Comparison of ENCODE assay signal across 1 cellular context in genomic region chr6:73523434-73524123, GRCh38.
TF ChIP-seq lines count a peak whose summit lies in the region.

No MANE protein-coding gene starts in this region.

TF ChIP-seq in K562, 482 proteins besides CTCF, POLR2A, EP300 and RAD21 (continued from another document and continues in another):
- no peak for TF ChIP-seq EZH2 (IDR thresholded peaks at IDR 0.05; ENCODE audit: borderline replicate concordance, low read depth, low read length)
- TF ChIP-seq CUX1 (CRISPR knock-in tag; IDR thresholded peaks at IDR 0.05) = no peak
- no peak for TF ChIP-seq JUNB (CRISPR knock-in tag; conservative IDR thresholded peaks at IDR 0.05)
- TF ChIP-seq ZNF561 (CRISPR knock-in tag; conservative IDR thresholded peaks at IDR 0.05) = no peak
- TF ChIP-seq ZNF277 (CRISPR knock-in tag; IDR thresholded peaks at IDR 0.05; ENCODE audit: borderline replicate concordance) = no peak
- no peak for TF ChIP-seq ATF1 (CRISPR knock-in tag; IDR thresholded peaks at IDR 0.05)
- peak; percentile 69 for TF ChIP-seq ATF1 (tag; IDR thresholded peaks at IDR 0.05)
- TF ChIP-seq ZNF592 (IDR thresholded peaks at IDR 0.05) = peak; percentile 84
- no peak for TF ChIP-seq CBX8 (IDR thresholded peaks at IDR 0.05; ENCODE audit: borderline replicate concordance, extremely low read depth, low read depth, low read length, poor library complexity, severe bottlenecking)
- no peak for TF ChIP-seq NFIX (CRISPR knock-in tag; IDR thresholded peaks at IDR 0.05; ENCODE audit: low read depth)
- TF ChIP-seq FUS (optimal IDR thresholded peaks at IDR 0.05; ENCODE audit: low read depth, low read length) = peak; percentile 38
- peak; percentile 77 for TF ChIP-seq TAF1 (IDR thresholded peaks at IDR 0.05; ENCODE audit: control insufficient read depth, extremely low read depth, insufficient read depth, low read length, severe bottlenecking)
- TF ChIP-seq SNAPC5 (CRISPR knock-in tag; IDR thresholded peaks at IDR 0.05) = no peak
- TF ChIP-seq PHF21A (IDR thresholded peaks at IDR 0.05; ENCODE audit: borderline replicate concordance, low read depth) = no peak
- TF ChIP-seq XRCC5 (IDR thresholded peaks at IDR 0.05; ENCODE audit: low read depth, low read length) = 0 out of 2 replicates have a peak, but pooled peaks have one; percentile 71
- TF ChIP-seq SMAD4 (CRISPR knock-in tag; conservative IDR thresholded peaks at IDR 0.05) = no peak; the same call in 1 of the 2 replicates
- TF ChIP-seq PKNOX1 (IDR thresholded peaks at IDR 0.05) = no peak
- TF ChIP-seq GABPB2 (CRISPR knock-in tag; conservative IDR thresholded peaks at IDR 0.05) = no peak
- no peak for TF ChIP-seq ZFP30 (CRISPR knock-in tag; IDR thresholded peaks at IDR 0.05; ENCODE audit: borderline replicate concordance)
- TF ChIP-seq BRD9 (IDR thresholded peaks at IDR 0.05; ENCODE audit: low read depth, partially characterized antibody) = peak; percentile 28
- peak; percentile 21; the same call in 1 of the 2 replicates for TF ChIP-seq ELF4 (CRISPR knock-in tag; IDR thresholded peaks at IDR 0.05)
- no peak for TF ChIP-seq CEBPB (tag; IDR thresholded peaks at IDR 0.05)
- no peak for TF ChIP-seq ZNF639 (CRISPR knock-in tag; conservative IDR thresholded peaks at IDR 0.05 in 1 of 2, IDR thresholded peaks at IDR 0.05 in 1 of 2)
- no peak for TF ChIP-seq ARHGAP35 (IDR thresholded peaks at IDR 0.05; ENCODE audit: partially characterized antibody)
- TF ChIP-seq FIP1L1 (IDR thresholded peaks at IDR 0.05; ENCODE audit: low read depth, low read length, poor library complexity, severe bottlenecking) = no peak
- TF ChIP-seq ZEB2 (IDR thresholded peaks at IDR 0.05) = 0 out of 2 replicates have a peak, but pooled peaks have one; percentile 53
- TF ChIP-seq SMAD1 (IDR thresholded peaks at IDR 0.05; ENCODE audit: low read depth, low read length, partially characterized antibody) = no peak
- no peak for TF ChIP-seq MIER1 (IDR thresholded peaks at IDR 0.05; ENCODE audit: low read depth)
- no peak for TF ChIP-seq FOXO4 (CRISPR knock-in tag; IDR thresholded peaks at IDR 0.05)
- peak; percentile 76 for TF ChIP-seq RBM22 (IDR thresholded peaks at IDR 0.05; ENCODE audit: low read depth, low read length, poor library complexity, severe bottlenecking)
- peak; percentile 70 for TF ChIP-seq ATF7 (IDR thresholded peaks at IDR 0.05)
- TF ChIP-seq MXI1 (IDR thresholded peaks at IDR 0.05; ENCODE audit: low read depth, low read length) = no peak; the same call in none of the 2 replicates
- no peak for TF ChIP-seq ZBTB12 (CRISPR knock-in tag; IDR thresholded peaks at IDR 0.05)
- peak; percentile 36 for TF ChIP-seq NEUROD1 (IDR thresholded peaks at IDR 0.05; ENCODE audit: borderline replicate concordance, low read depth, low read length, partially characterized antibody)
- TF ChIP-seq ADNP (tag; IDR thresholded peaks at IDR 0.05) = no peak
- TF ChIP-seq TSHZ1 (CRISPR knock-in tag; IDR thresholded peaks at IDR 0.05) = no peak
- no peak for TF ChIP-seq ZFP36 (IDR thresholded peaks at IDR 0.05; ENCODE audit: low read depth, low read length, partially characterized antibody)
- no peak for TF ChIP-seq ZNF124 (CRISPR knock-in tag; IDR thresholded peaks at IDR 0.05)
- TF ChIP-seq SMARCC2 (IDR thresholded peaks at IDR 0.05; ENCODE audit: low read depth) = no peak
- peak; percentile 91 for TF ChIP-seq ELF1 (tag; IDR thresholded peaks at IDR 0.05)
- peak; percentile 41; the same call in 1 of the 2 replicates for TF ChIP-seq E2F4 (CRISPR knock-in tag; IDR thresholded peaks at IDR 0.05; ENCODE audit: low read depth)
- 0 out of 2 replicates have a peak, but pooled peaks have one; percentile 39 for TF ChIP-seq ZNF316 (IDR thresholded peaks at IDR 0.05)
